ENCODE assay signal across 1 cellular context in the genomic region with DNA sequence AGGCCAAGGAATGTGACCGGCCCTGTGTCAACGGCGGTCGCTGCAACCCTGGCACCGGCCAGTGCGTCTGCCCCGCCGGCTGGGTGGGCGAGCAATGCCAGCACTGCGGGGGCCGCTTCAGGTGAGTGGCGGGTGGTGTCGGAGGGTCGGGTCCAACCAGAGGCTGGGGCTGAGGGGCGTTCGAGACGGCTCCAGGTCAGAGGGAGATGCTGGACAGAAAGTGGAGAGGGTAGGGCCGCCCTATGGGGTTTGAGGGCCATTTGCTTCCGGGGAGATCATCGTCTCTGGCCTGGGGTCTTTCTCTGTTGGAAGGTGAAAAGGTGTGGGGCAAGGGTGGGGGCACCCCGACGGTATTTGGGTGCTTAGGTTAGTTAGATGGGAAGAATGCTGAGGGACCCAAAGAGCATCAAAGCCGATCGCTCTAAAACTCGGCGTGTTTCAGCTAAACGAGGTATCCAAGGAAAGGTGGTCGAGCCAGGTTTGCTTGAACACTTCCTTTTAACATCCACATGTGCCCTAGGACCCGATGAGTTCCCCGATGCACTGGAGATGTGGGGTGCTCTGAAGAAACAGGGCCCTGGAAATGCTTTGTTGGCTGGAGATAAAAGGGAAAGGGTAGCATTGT.
TF ChIP-seq lines count a peak whose summit lies in the region.

No MANE protein-coding gene starts in this region.

TF ChIP-seq in endothelial cell of umbilical vein, 7 proteins besides CTCF, POLR2A, EP300 and RAD21 (continued from another document):
- TF ChIP-seq EZH2 (IDR thresholded peaks at IDR 0.05; ENCODE audit: borderline replicate concordance, low read depth, low read length, severe bottlenecking) (no peak), POLR2AphosphoS5 (IDR thresholded peaks at IDR 0.05; ENCODE audit: insufficient read depth, low read depth, low read length) (no peak), JUN (IDR thresholded peaks at IDR 0.05; ENCODE audit: borderline replicate concordance, insufficient read depth, insufficient read length, low read depth) (no peak), FOS (IDR thresholded peaks at IDR 0.05; ENCODE audit: borderline replicate concordance, insufficient read depth, low read length) (no peak)
- TF ChIP-seq, protein P1, sequence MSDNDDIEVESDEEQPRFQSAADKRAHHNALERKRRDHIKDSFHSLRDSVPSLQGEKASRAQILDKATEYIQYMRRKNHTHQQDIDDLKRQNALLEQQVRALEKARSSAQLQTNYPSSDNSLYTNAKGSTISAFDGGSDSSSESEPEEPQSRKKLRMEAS (IDR thresholded peaks at IDR 0.05; ENCODE audit: insufficient read depth, insufficient read length), result no peak
